1 cellular context compared by ENCODE assay signal in the genomic region with DNA sequence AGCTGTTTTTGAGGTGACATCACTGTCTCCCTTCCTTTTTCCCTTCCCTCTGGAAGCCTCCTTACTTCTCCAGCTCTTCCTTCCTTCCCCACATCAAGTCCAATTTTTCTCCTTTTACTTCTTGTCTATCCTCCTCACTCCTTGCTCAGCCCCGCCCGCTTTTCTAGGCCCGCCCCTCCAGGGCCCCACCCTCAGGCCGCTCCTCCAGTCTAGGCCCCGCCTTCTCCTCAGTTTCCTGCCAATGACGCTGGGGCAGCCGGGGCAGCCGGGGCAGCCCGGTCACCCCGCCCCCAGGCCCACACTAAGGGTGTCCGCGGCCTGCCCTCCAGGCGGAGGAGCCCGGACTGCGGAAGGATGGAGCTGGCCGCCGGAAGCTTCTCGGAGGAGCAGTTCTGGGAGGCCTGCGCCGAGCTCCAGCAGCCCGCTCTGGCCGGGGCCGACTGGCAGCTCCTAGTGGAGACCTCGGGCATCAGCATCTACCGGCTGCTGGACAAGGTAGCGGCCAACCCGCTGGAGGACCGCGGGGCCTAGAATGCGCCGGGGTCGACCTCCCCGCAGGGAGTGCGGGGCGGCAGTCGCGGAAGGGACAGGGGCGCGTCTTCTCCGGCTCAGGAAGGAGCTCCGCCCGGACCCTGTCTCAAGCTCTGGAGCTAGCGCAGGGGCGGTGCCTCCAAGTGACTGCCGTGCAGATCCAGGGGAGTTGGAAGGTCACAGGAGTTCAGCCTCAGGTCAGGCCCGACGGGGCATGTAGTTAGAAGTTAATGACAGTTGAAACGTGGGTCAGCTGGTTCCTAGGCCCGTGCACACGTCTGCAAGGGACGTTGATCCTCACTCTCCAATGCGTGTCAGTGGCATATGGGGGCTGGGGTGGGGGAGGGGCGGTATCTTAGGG.
TF ChIP-seq lines count a peak whose summit lies in the region.

A gene (plus strand): TSS at position 302 of the 892 bp plus-strand sequence. CDS start 53 bp downstream, at position 355.

TF ChIP-seq in HEK293, 187 proteins besides CTCF, POLR2A, EP300 and RAD21 (continued from another document and continues in another):
- TF ChIP-seq, protein P1, sequence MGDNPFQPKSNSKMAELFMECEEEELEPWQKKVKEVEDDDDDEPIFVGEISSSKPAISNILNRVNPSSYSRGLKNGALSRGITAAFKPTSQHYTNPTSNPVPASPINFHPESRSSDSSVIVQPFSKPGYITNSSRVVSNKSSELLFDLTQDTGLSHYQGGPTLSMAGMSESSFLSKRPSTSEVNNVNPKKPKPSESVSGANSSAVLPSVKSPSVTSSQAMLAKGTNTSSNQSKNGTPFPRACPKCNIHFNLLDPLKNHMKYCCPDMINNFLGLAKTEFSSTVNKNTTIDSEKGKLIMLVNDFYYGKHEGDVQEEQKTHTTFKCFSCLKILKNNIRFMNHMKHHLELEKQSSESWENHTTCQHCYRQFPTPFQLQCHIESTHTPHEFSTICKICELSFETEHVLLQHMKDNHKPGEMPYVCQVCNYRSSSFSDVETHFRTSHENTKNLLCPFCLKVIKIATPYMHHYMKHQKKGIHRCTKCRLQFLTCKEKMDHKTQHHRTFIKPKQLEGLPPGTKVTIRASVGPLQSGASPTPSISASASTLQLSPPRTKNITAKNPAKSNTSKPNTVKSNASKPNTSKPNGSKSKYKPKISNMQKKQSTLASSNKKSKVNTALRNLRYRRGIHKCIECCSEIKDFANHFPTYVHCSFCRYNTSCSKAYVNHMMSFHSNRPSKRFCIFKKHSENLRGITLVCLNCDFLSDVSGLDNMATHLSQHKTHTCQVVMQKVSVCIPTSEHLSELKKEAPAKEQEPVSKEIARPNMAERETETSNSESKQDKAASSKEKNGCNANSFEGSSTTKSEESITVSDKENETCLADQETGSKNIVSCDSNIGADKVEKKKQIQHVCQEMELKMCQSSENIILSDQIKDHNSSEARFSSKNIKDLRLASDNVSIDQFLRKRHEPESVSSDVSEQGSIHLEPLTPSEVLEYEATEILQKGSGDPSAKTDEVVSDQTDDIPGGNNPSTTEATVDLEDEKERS (tag by site-specific recombination; IDR thresholded peaks at IDR 0.05): no peak
- TF ChIP-seq ZNF585B (tag by site-specific recombination; IDR thresholded peaks at IDR 0.05): no peak
- peak; percentile 44; the same call in 1 of the 2 replicates for TF ChIP-seq KLF7 (tag by site-specific recombination; IDR thresholded peaks at IDR 0.05; ENCODE audit: borderline replicate concordance)
- no peak for TF ChIP-seq ZNF626 (tag by site-specific recombination; IDR thresholded peaks at IDR 0.05)
- peak; percentile 62 for TF ChIP-seq ZBTB17 (tag by site-specific recombination; IDR thresholded peaks at IDR 0.05)
- no peak for TF ChIP-seq ZNF10 (tag by site-specific recombination; IDR thresholded peaks at IDR 0.05)
- TF ChIP-seq, protein P2, sequence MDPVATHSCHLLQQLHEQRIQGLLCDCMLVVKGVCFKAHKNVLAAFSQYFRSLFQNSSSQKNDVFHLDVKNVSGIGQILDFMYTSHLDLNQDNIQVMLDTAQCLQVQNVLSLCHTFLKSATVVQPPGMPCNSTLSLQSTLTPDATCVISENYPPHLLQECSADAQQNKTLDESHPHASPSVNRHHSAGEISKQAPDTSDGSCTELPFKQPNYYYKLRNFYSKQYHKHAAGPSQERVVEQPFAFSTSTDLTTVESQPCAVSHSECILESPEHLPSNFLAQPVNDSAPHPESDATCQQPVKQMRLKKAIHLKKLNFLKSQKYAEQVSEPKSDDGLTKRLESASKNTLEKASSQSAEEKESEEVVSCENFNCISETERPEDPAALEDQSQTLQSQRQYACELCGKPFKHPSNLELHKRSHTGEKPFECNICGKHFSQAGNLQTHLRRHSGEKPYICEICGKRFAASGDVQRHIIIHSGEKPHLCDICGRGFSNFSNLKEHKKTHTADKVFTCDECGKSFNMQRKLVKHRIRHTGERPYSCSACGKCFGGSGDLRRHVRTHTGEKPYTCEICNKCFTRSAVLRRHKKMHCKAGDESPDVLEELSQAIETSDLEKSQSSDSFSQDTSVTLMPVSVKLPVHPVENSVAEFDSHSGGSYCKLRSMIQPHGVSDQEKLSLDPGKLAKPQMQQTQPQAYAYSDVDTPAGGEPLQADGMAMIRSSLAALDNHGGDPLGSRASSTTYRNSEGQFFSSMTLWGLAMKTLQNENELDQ (tag by site-specific recombination; IDR thresholded peaks at IDR 0.05; ENCODE audit: low read depth): no peak
- no peak for TF ChIP-seq ZFP69B (tag by site-specific recombination; IDR thresholded peaks at IDR 0.05)
- TF ChIP-seq ZFP41 (tag by site-specific recombination; IDR thresholded peaks at IDR 0.05; ENCODE audit: borderline replicate concordance): no peak
- no peak for TF ChIP-seq ZNF837 (tag by site-specific recombination; IDR thresholded peaks at IDR 0.05)
- TF ChIP-seq, protein P3, sequence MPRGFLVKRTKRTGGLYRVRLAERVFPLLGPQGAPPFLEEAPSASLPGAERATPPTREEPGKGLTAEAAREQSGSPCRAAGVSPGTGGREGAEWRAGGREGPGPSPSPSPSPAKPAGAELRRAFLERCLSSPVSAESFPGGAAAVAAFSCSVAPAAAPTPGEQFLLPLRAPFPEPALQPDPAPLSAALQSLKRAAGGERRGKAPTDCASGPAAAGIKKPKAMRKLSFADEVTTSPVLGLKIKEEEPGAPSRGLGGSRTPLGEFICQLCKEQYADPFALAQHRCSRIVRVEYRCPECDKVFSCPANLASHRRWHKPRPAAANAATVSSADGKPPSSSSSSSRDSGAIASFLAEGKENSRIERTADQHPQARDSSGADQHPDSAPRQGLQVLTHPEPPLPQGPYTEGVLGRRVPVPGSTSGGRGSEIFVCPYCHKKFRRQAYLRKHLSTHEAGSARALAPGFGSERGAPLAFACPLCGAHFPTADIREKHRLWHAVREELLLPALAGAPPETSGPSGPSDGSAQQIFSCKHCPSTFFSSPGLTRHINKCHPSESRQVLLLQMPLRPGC (tag by site-specific recombination; IDR thresholded peaks at IDR 0.05): no peak
- TF ChIP-seq GFI1B (tag by site-specific recombination; IDR thresholded peaks at IDR 0.05): no peak
- TF ChIP-seq ZBTB21 (tag by site-specific recombination; IDR thresholded peaks at IDR 0.05): no peak
- TF ChIP-seq, protein P4, sequence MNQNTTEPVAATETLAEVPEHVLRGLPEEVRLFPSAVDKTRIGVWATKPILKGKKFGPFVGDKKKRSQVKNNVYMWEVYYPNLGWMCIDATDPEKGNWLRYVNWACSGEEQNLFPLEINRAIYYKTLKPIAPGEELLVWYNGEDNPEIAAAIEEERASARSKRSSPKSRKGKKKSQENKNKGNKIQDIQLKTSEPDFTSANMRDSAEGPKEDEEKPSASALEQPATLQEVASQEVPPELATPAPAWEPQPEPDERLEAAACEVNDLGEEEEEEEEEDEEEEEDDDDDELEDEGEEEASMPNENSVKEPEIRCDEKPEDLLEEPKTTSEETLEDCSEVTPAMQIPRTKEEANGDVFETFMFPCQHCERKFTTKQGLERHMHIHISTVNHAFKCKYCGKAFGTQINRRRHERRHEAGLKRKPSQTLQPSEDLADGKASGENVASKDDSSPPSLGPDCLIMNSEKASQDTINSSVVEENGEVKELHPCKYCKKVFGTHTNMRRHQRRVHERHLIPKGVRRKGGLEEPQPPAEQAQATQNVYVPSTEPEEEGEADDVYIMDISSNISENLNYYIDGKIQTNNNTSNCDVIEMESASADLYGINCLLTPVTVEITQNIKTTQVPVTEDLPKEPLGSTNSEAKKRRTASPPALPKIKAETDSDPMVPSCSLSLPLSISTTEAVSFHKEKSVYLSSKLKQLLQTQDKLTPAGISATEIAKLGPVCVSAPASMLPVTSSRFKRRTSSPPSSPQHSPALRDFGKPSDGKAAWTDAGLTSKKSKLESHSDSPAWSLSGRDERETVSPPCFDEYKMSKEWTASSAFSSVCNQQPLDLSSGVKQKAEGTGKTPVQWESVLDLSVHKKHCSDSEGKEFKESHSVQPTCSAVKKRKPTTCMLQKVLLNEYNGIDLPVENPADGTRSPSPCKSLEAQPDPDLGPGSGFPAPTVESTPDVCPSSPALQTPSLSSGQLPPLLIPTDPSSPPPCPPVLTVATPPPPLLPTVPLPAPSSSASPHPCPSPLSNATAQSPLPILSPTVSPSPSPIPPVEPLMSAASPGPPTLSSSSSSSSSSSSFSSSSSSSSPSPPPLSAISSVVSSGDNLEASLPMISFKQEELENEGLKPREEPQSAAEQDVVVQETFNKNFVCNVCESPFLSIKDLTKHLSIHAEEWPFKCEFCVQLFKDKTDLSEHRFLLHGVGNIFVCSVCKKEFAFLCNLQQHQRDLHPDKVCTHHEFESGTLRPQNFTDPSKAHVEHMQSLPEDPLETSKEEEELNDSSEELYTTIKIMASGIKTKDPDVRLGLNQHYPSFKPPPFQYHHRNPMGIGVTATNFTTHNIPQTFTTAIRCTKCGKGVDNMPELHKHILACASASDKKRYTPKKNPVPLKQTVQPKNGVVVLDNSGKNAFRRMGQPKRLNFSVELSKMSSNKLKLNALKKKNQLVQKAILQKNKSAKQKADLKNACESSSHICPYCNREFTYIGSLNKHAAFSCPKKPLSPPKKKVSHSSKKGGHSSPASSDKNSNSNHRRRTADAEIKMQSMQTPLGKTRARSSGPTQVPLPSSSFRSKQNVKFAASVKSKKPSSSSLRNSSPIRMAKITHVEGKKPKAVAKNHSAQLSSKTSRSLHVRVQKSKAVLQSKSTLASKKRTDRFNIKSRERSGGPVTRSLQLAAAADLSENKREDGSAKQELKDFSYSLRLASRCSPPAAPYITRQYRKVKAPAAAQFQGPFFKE (tag by site-specific recombination; IDR thresholded peaks at IDR 0.05; ENCODE audit: borderline replicate concordance): no peak
- no peak for TF ChIP-seq ZNF140 (tag by site-specific recombination; IDR thresholded peaks at IDR 0.05)
- no peak for TF ChIP-seq ZNF132 (tag by site-specific recombination; IDR thresholded peaks at IDR 0.05; ENCODE audit: borderline replicate concordance)
- TF ChIP-seq ZNF558 (tag by site-specific recombination; IDR thresholded peaks at IDR 0.05): no peak
- TF ChIP-seq ZNF433 (tag by site-specific recombination; IDR thresholded peaks at IDR 0.05; ENCODE audit: low read depth): no peak
- TF ChIP-seq ZNF157 (tag by site-specific recombination; IDR thresholded peaks at IDR 0.05): no peak
- TF ChIP-seq RBAK (tag by site-specific recombination; IDR thresholded peaks at IDR 0.05): no peak
- no peak for TF ChIP-seq HOXD13 (CRISPR knock-in tag; IDR thresholded peaks at IDR 0.05; ENCODE audit: borderline replicate concordance)
- TF ChIP-seq SP3 (tag by site-specific recombination; IDR thresholded peaks at IDR 0.05): peak; percentile 93
- TF ChIP-seq ZNF560 (tag by site-specific recombination; IDR thresholded peaks at IDR 0.05; ENCODE audit: borderline replicate concordance): no peak
- TF ChIP-seq ZNF302 (tag by site-specific recombination; IDR thresholded peaks at IDR 0.05; ENCODE audit: low read depth): no peak
- no peak for TF ChIP-seq ZNF776 (tag by site-specific recombination; IDR thresholded peaks at IDR 0.05; ENCODE audit: borderline replicate concordance)
- no peak for TF ChIP-seq ZNF211 (tag by site-specific recombination; IDR thresholded peaks at IDR 0.05; ENCODE audit: low read depth)
- TF ChIP-seq ZNF501 (tag by site-specific recombination; IDR thresholded peaks at IDR 0.05): no peak
- TF ChIP-seq OVOL3 (tag by site-specific recombination; IDR thresholded peaks at IDR 0.05): no peak
- TF ChIP-seq ZNF174 (tag by site-specific recombination; IDR thresholded peaks at IDR 0.05): no peak
- no peak for TF ChIP-seq ZNF16 (tag by site-specific recombination; IDR thresholded peaks at IDR 0.05; ENCODE audit: low read depth)
- no peak for TF ChIP-seq ZNF354C (tag by site-specific recombination; IDR thresholded peaks at IDR 0.05; ENCODE audit: borderline replicate concordance, low read depth)
- TF ChIP-seq, protein P5, sequence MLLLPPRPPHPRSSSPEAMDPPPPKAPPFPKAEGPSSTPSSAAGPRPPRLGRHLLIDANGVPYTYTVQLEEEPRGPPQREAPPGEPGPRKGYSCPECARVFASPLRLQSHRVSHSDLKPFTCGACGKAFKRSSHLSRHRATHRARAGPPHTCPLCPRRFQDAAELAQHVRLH (tag by site-specific recombination; IDR thresholded peaks at IDR 0.05): no peak
- no peak for TF ChIP-seq ZBTB1 (tag by site-specific recombination; IDR thresholded peaks at IDR 0.05)
- TF ChIP-seq ZBTB48 (tag by site-specific recombination; IDR thresholded peaks at IDR 0.05): peak; percentile 35; the same call in 1 of the 2 replicates
- no peak for TF ChIP-seq ZNF777 (tag by site-specific recombination; IDR thresholded peaks at IDR 0.05; ENCODE audit: borderline replicate concordance)
- TF ChIP-seq ZFP37 (tag by site-specific recombination; IDR thresholded peaks at IDR 0.05): peak; percentile 80; the same call in 1 of the 2 replicates
- TF ChIP-seq, protein P6, sequence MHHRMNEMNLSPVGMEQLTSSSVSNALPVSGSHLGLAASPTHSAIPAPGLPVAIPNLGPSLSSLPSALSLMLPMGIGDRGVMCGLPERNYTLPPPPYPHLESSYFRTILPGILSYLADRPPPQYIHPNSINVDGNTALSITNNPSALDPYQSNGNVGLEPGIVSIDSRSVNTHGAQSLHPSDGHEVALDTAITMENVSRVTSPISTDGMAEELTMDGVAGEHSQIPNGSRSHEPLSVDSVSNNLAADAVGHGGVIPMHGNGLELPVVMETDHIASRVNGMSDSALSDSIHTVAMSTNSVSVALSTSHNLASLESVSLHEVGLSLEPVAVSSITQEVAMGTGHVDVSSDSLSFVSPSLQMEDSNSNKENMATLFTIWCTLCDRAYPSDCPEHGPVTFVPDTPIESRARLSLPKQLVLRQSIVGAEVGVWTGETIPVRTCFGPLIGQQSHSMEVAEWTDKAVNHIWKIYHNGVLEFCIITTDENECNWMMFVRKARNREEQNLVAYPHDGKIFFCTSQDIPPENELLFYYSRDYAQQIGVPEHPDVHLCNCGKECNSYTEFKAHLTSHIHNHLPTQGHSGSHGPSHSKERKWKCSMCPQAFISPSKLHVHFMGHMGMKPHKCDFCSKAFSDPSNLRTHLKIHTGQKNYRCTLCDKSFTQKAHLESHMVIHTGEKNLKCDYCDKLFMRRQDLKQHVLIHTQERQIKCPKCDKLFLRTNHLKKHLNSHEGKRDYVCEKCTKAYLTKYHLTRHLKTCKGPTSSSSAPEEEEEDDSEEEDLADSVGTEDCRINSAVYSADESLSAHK (tag by site-specific recombination; IDR thresholded peaks at IDR 0.05): no peak
- TF ChIP-seq ZNF623 (tag by site-specific recombination; IDR thresholded peaks at IDR 0.05): no peak
- TF ChIP-seq ZNF843 (tag by site-specific recombination; IDR thresholded peaks at IDR 0.05): 0 out of 2 replicates have a peak, but pooled peaks have one; percentile 22
- no peak for TF ChIP-seq TCF7L2 (IDR thresholded peaks at IDR 0.05; ENCODE audit: borderline replicate concordance, low read depth, low read length)
- TF ChIP-seq ZNF324 (tag by site-specific recombination; IDR thresholded peaks at IDR 0.05): no peak; the same call in 1 of the 2 replicates
- TF ChIP-seq, protein P7, sequence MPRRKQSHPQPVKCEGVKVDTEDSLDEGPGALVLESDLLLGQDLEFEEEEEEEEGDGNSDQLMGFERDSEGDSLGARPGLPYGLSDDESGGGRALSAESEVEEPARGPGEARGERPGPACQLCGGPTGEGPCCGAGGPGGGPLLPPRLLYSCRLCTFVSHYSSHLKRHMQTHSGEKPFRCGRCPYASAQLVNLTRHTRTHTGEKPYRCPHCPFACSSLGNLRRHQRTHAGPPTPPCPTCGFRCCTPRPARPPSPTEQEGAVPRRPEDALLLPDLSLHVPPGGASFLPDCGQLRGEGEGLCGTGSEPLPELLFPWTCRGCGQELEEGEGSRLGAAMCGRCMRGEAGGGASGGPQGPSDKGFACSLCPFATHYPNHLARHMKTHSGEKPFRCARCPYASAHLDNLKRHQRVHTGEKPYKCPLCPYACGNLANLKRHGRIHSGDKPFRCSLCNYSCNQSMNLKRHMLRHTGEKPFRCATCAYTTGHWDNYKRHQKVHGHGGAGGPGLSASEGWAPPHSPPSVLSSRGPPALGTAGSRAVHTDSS (tag by site-specific recombination; IDR thresholded peaks at IDR 0.05): no peak
- 0 out of 2 replicates have a peak, but pooled peaks have one; percentile 8 for TF ChIP-seq ZNF423 (tag by site-specific recombination; IDR thresholded peaks at IDR 0.05)
- TF ChIP-seq ZNF24 (tag by site-specific recombination; IDR thresholded peaks at IDR 0.05): 0 out of 2 replicates have a peak, but pooled peaks have one; percentile 33
